ENCODE assay signal across 8 cellular contexts in the genomic region with DNA sequence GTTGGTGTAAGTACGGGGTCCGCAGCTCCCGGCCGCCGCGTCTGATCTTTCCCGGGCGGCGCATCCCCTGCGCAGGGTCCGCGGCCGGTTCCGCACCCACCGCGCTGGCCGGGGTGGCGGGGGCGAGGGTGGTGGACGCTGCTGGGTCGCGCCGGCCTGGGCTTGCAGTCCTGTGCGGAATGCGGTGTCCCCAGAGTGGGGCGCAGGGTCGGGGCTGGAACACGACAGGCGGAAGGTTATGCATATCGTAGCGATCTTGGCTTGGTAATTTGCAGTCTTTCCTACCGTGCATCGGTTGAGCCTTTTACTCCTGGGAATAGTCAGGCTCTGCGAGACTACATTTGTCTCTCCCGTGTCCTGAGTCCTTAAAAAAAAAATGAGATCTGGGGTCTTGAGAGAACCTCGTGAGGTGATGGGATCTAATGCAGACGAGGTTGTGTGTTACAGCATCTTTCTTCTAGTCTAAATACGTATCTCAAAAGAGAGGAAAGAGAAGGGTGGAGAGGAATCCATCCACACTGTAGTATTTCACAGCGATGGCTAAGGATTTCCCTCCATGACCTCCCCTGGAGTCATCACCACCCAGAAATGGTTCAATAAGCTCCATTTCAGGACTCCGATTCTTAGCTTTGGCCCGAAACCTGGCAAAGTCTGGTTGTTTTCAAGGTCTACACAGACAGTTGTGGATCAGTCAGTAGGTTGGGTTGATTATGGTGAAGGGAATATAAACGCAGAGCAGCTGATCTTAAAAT. TPM values are rescaled to one million over a fixed set of nuclear protein-coding genes. Genes with fewer than 3 reads are reported as not detected.
DNase-seq lines count a peak whose midpoint lies in the region; ATAC-seq lines count a peak whose summit lies in the region.

No MANE protein-coding gene starts in this region.

- ATAC-seq in HG02938 (IDR thresholded peaks at IDR 0.05; ENCODE audit: unreplicated experiment) (peak; percentile 2), GM21423 (IDR thresholded peaks at IDR 0.05; ENCODE audit: unreplicated experiment) (no peak), HG03159 (IDR thresholded peaks at IDR 0.05; ENCODE audit: unreplicated experiment) (no peak)
- no peak for ATAC-seq in naive thymus-derived CD8-positive, alpha-beta T cell

- H3K36me3 Mint-ChIP-seq in naive thymus-derived CD8-positive, alpha-beta T cell: peaks cover 0 to 2% (median 1%) of the 10 kb centered on the region in 3 donors

- H3K27ac Mint-ChIP-seq in naive thymus-derived CD8-positive, alpha-beta T cell: peak overlapping the region; percentile 6 to 74 (median 22)

- H3K4me1 Mint-ChIP-seq in naive thymus-derived CD8-positive, alpha-beta T cell: peaks cover 18 to 47% (median 42%) of the 10 kb centered on the region in 4 donors

- H3K27ac ChIP-seq in epithelial cell of prostate: peak overlapping the region; percentile 75

- peaks cover 0 to 12% (median 0%) of the 10 kb centered on the region in 5 donors for H3K27me3 Mint-ChIP-seq in naive thymus-derived CD8-positive, alpha-beta T cell

- peak; percentile 47 for DNase-seq in DMS79 treated with DMSO at 0.1 percent for 48 hours (lab: John Stamatoyannopoulos, UW)
- DNase-seq in SW480 (ENCODE audit: low spot score): peak; percentile 25
- DNase-seq in epithelial cell of prostate (ENCODE audit: low read depth, low spot score): no peak
- peak in 3 of 10 donors; percentile 10 to 34 (median 23) for DNase-seq in naive thymus-derived CD8-positive, alpha-beta T cell
- no peak for DNase-seq in NK-92 (lab: John Stamatoyannopoulos, UW; ENCODE audit: unreplicated experiment)

- H3K9me3 Mint-ChIP-seq in naive thymus-derived CD8-positive, alpha-beta T cell: no peaks in the 10 kb centered on the region

- POLR2A ChIA-PET in naive thymus-derived CD8-positive, alpha-beta T cell (lab: Charles Lee): interaction anchor here (0.7 kb wide), 1 partner anchor 64 kb away, joined by 3 read pairs; no protein-coding TSS in a partner anchor

- H3K4me3 Mint-ChIP-seq in naive thymus-derived CD8-positive, alpha-beta T cell: peak overlapping the region; percentile 79 to 93 (median 86)

RNA-seq across cellular contexts. Expression of a gene that starts 0.6 kb away (rescaled TPM):
- 1 to 10 TPM; 1.4 to 1.8 TPM for total RNA-seq in naive thymus-derived CD8-positive, alpha-beta T cell
- polyA plus RNA-seq in naive thymus-derived CD8-positive, alpha-beta T cell: under 1 TPM; 0.62 to 0.97 (median 0.66) TPM

Comparison
In these comparisons a context has a peak if more than half of its experiments do, and no peak if none do; other contexts are left out.
1. DNase-seq: peak in DMS79 treated with DMSO at 0.1 percent for 48 hours (single experiment) and SW480 (single experiment); none in epithelial cell of prostate (single experiment) and NK-92 (single experiment).